Comparison of ENCODE assay signal across 8 cellular contexts in genomic region chr14:54567224-54567633, GRCh38. TPM values are rescaled to one million over a fixed set of nuclear protein-coding genes. Genes with fewer than 3 reads are reported as not detected.
A peak's percentile ranks its signal among the peaks of the same experiment; 100 is the strongest.
DNase-seq lines count a peak whose midpoint lies in the region; ATAC-seq and TF ChIP-seq lines count a peak whose summit lies in the region.

No MANE protein-coding gene starts in this region.

- WGBS in lung, 2 donors: 0 to 1% methylated on average over 31 of the region's 31 CpGs
- 0% methylated on average over 10 to 28 of the region's 31 CpGs for WGBS in transverse colon (ENCODE audit: low coverage in 1 of 2), 2 donors

- H3K9ac ChIP-seq in Karpas-422 (ENCODE audit: low read length): peak overlapping the region; percentile 94

- H3K79me2 ChIP-seq in Karpas-422 (ENCODE audit: low read length): peaks cover 52% of the 10 kb centered on the region

- H3K36me3 ChIP-seq in Karpas-422 (ENCODE audit: insufficient read depth, low read length) (peaks cover 40% of the 10 kb centered on the region), lung (ENCODE audit: control insufficient read depth in 2 of 2, insufficient read depth in 2 of 2, low read length in 2 of 2) (no peaks in the 10 kb centered on the region), transverse colon (peaks cover 0 to 5% (median 0%) of the 10 kb centered on the region in 4 donors)

- intact Hi-C loops in transverse colon (cut with DNase I; ENCODE audit: low total_unique reads): loop anchor here (5.0 kb wide), 2 partner anchors 105 to 125 kb away; no protein-coding TSS in a partner anchor

- peaks cover 4% of the 10 kb centered on the region; the same call in 1 of the 2 replicates for H4K20me1 ChIP-seq in Karpas-422 (ENCODE audit: insufficient read depth, low read depth, low read length)

- ATAC-seq in lung (ENCODE audit: insufficient read depth, low FRiP score): no peak

- no peak for TF ChIP-seq EP300 in transverse colon (IDR thresholded peaks at IDR 0.05; ENCODE audit: low read depth)

- peak; percentile 37 for DNase-seq in NCI-H1092 treated with DMSO at 0.1 percent for 48 hours (lab: John Stamatoyannopoulos, UW)
- no peak for DNase-seq in NCI-H1092 (lab: John Stamatoyannopoulos, UW)
- DNase-seq in Karpas-422: no peak
- DNase-seq in cardiac fibroblast (ENCODE audit: low read depth in 2 of 2): peak in 1 of 2 donors; percentile 38
- DNase-seq in lung (ENCODE audit: low spot score): peak; percentile 37
- DNase-seq in transverse colon: peak; percentile 34
- no peak for DNase-seq in OCI-M2 (lab: John Stamatoyannopoulos, UW; ENCODE audit: unreplicated experiment)
- no peak for DNase-seq in NCI-H2029 treated with DMSO at 0.1 percent for 48 hours (lab: John Stamatoyannopoulos, UW)

- TF ChIP-seq POLR2A in transverse colon (IDR thresholded peaks at IDR 0.05): peak; percentile 29

- H2AFZ ChIP-seq in Karpas-422 (ENCODE audit: low read length): no peak overlapping the region

- H3K9me3 ChIP-seq in Karpas-422 (ENCODE audit: low read length): peaks cover 10% of the 10 kb centered on the region
- no peaks in the 10 kb centered on the region for H3K9me3 ChIP-seq in lung (ENCODE audit: control insufficient read depth in 2 of 2, insufficient read depth in 1 of 2, low read length in 1 of 2)
- H3K9me3 ChIP-seq in transverse colon: no peaks in the 10 kb centered on the region

- H3K4me1 ChIP-seq in Karpas-422 (ENCODE audit: low read length): peaks cover 38% of the 10 kb centered on the region
- H3K4me1 ChIP-seq in lung (ENCODE audit: control insufficient read depth in 2 of 2, insufficient read depth in 2 of 2, low read length in 2 of 2): peaks cover 0 to 5% of the 10 kb centered on the region in 2 donors
- peaks cover 0 to 35% (median 28%) of the 10 kb centered on the region in 4 donors for H3K4me1 ChIP-seq in transverse colon

- H3K4me3 ChIP-seq in Karpas-422 (ENCODE audit: low read length): peak overlapping the region; percentile 90
- H3K4me3 ChIP-seq in cardiac fibroblast (replicated peaks in 1 of 2; ENCODE audit: low read depth in 2 of 2, low read length in 2 of 2): peak overlapping the region; percentile 75 to 91
- H3K4me3 ChIP-seq in lung: peak overlapping the region; percentile 66
- H3K4me3 ChIP-seq in transverse colon: peak overlapping the region; percentile 51 to 77 (median 70)

- H3K4me2 ChIP-seq in Karpas-422 (ENCODE audit: low read depth, low read length, poor library complexity, severe bottlenecking): peak overlapping the region; percentile 92

- H3K27ac ChIP-seq in Karpas-422 (ENCODE audit: low read length) (peak overlapping the region; percentile 88), lung (ENCODE audit: low read depth in 1 of 2, low read length in 1 of 2) (peak overlapping the region; percentile 96 to 99), transverse colon (peak overlapping the region; percentile 97 to 99 (median 98))

- in situ Hi-C loops in transverse colon (cut with MboI; ENCODE audit: low pct_ligation_motif_present in 1 of 4, low pct_unique_long_range_greater_than_20kb in 1 of 4, low sequenced_read_pairs in 3 of 4): no loop called here

- H3K27me3 ChIP-seq in Karpas-422 (ENCODE audit: low read length) (no peaks in the 10 kb centered on the region), lung (ENCODE audit: control insufficient read depth, insufficient read depth) (no peaks in the 10 kb centered on the region), transverse colon (no peaks in the 10 kb centered on the region)

- TF ChIP-seq CTCF in cardiac fibroblast (IDR thresholded peaks at IDR 0.05; ENCODE audit: low read depth, low read length) (no peak), lung (IDR thresholded peaks at IDR 0.05; ENCODE audit: control extremely low read depth, extremely low read depth) (no peak), transverse colon (IDR thresholded peaks at IDR 0.05) (no peak)

- H3K9me2 ChIP-seq in Karpas-422 (replicated peaks; ENCODE audit: insufficient read depth, low read length): no peaks in the 10 kb centered on the region

RNA-seq across cellular contexts. Expression of gene SAMD4A, which starts 0.3 kb away (rescaled TPM):
- 77.2 and 94.7 TPM in 2 replicates for total RNA-seq in Karpas-422 (2014; rRNA removed; shearing (Covaris generic); ENCODE audit: low replicate concordance)
- total RNA-seq in lung (10 to 100 TPM; 25.9 to 26.6 TPM), transverse colon (10 to 100 TPM; 15.3 to 40.2 (median 22.3) TPM)
- polyA plus RNA-seq in lung: 1 to 10 TPM; 5.8 to 6.4 TPM

RNA-seq across cellular contexts. Expression of gene CGRRF1, which starts 57.5 kb away (rescaled TPM):
- 8.8 and 25.9 TPM in 2 replicates for total RNA-seq in Karpas-422 (2014; rRNA removed; shearing (Covaris generic); ENCODE audit: low replicate concordance)
- total RNA-seq in lung (10 to 100 TPM; 16.1 to 17.3 TPM), transverse colon (10 to 100 TPM in 3 of 4 donors, 1 to 10 TPM in 1; 2.6 to 46.8 (median 18.0) TPM)
- polyA plus RNA-seq in lung: 10 to 100 TPM; 11.2 to 21.5 TPM

Comparison
In these comparisons a context has a peak if more than half of its experiments do, and no peak if none do; other contexts are left out.
1. DNase-seq: peak in NCI-H1092 treated with DMSO at 0.1 percent for 48 hours (single experiment), lung (single experiment) and transverse colon (single experiment); none in NCI-H1092 (single experiment), Karpas-422 (single experiment), OCI-M2 (single experiment) and NCI-H2029 treated with DMSO at 0.1 percent for 48 hours (single experiment).
2. Peak in every context shown above with its lines, with median percentiles within 50 percentile points of each other: H3K27ac ChIP-seq and H3K4me3 ChIP-seq.